ENCODE assay signal across 22 cellular contexts in genomic region chr18:2642771-2643170, GRCh38. TPM values are rescaled to one million over a fixed set of nuclear protein-coding genes. Genes with fewer than 3 reads are reported as not detected.
DNase-seq lines count a peak whose midpoint lies in the region; ATAC-seq, FAIRE-seq and TF ChIP-seq lines count a peak whose summit lies in the region.
"Had no signal": no experiment of that assay in that cellular context is flagged by ENCODE, and none has a peak within 500 bp of the region (broad histone marks: within the 10 kb centered on the region; RNA-seq: fewer than 3 reads in every experiment).

No MANE protein-coding gene starts in this region.

- H3K27me3 ChIP-seq in CD4-positive, alpha-beta T cell (ENCODE audit: control insufficient read depth, insufficient read depth, low read length), result no peaks in the 10 kb centered on the region
- H3K27me3 ChIP-seq in neutrophil, result no peaks in the 10 kb centered on the region
- no peaks in the 10 kb centered on the region for H3K27me3 ChIP-seq in brain microvascular endothelial cell (replicated peaks)
- H3K27me3 ChIP-seq: sigmoid colon, tibial nerve had no signal

- H3K27ac Mint-ChIP-seq in CD4-positive, alpha-beta T cell, result no peak overlapping the region
- H3K27ac Mint-ChIP-seq in activated naive CD8-positive, alpha-beta T cell treated with anti-CD3 and anti-CD28 coated beads, Interleukin-2, amount 50 U/mL, for 24 hours, result no peak overlapping the region
- H3K27ac Mint-ChIP-seq: activated CD8-positive, alpha-beta T cell treated with anti-CD3 and anti-CD28 coated beads, Interleukin-2, amount 10 ng/mL, durations not matched to agents 7 days and 5 days; H9; nephron progenitor cell had no signal

- TF ChIP-seq POLR2A in GM12892 (IDR thresholded peaks at IDR 0.05; ENCODE audit: low read depth, low read length), result no peak

- CTCF ChIA-PET in CD4-positive, alpha-beta T cell (lab: Charles Lee), result no interaction called here

- H3K4me3 Mint-ChIP-seq in CD4-positive, alpha-beta T cell, result no peak overlapping the region
- no peak overlapping the region for H3K4me3 Mint-ChIP-seq in activated naive CD8-positive, alpha-beta T cell treated with anti-CD3 and anti-CD28 coated beads, Interleukin-2, amount 50 U/mL, for 24 hours
- H3K4me3 Mint-ChIP-seq in activated T-cell treated with anti-CD3 and anti-CD28 coated beads, Interleukin-2, amount 50 U/mL, for 4 hours, result no peak overlapping the region
- H3K4me3 Mint-ChIP-seq: dendritic cell treated with granulocyte-macrophage colony-stimulating factor and Interleukin-4, amounts not matched to agents 40 ng/mL and 50 ng/mL, for 4 days; H9; nephron progenitor cell had no signal

- H3K36me3 ChIP-seq in neutrophil (no peaks in the 10 kb centered on the region), brain microvascular endothelial cell (replicated peaks) (no peaks in the 10 kb centered on the region)
- H3K36me3 ChIP-seq: sigmoid colon, tibial nerve had no signal

- H3K9me3 ChIP-seq in CD4-positive, alpha-beta T cell (ENCODE audit: control insufficient read depth, low read length), result no peaks in the 10 kb centered on the region
- no peaks in the 10 kb centered on the region for H3K9me3 ChIP-seq in neutrophil
- H3K9me3 ChIP-seq: sigmoid colon, tibial nerve had no signal

- no peaks in the 10 kb centered on the region for H3K36me3 Mint-ChIP-seq in CD4-positive, alpha-beta T cell (ENCODE audit: low read depth)
- peaks cover 2% of the 10 kb centered on the region for H3K36me3 Mint-ChIP-seq in activated naive CD8-positive, alpha-beta T cell treated with anti-CD3 and anti-CD28 coated beads, Interleukin-2, amount 50 U/mL, for 24 hours (ENCODE audit: low read depth)
- no peaks in the 10 kb centered on the region for H3K36me3 Mint-ChIP-seq in activated T-cell treated with anti-CD3 and anti-CD28 coated beads, Interleukin-2, amount 50 U/mL, for 4 hours (ENCODE audit: insufficient read depth)

- no peaks in the 10 kb centered on the region for H3K9me3 Mint-ChIP-seq in CD4-positive, alpha-beta T cell
- H3K9me3 Mint-ChIP-seq in activated naive CD8-positive, alpha-beta T cell treated with anti-CD3 and anti-CD28 coated beads, Interleukin-2, amount 50 U/mL, for 24 hours, result no peaks in the 10 kb centered on the region
- H3K9me3 Mint-ChIP-seq in activated T-cell treated with anti-CD3 and anti-CD28 coated beads, Interleukin-2, amount 50 U/mL, for 4 hours, result no peaks in the 10 kb centered on the region
- H3K9me3 Mint-ChIP-seq: dendritic cell treated with granulocyte-macrophage colony-stimulating factor and Interleukin-4, amounts not matched to agents 40 ng/mL and 50 ng/mL, for 4 days; H9; nephron progenitor cell had no signal

- ATAC-seq in CD4-positive, alpha-beta T cell (ENCODE audit: poor library complexity), result no peak
- peak; percentile 6 for ATAC-seq in activated naive CD8-positive, alpha-beta T cell treated with anti-CD3 and anti-CD28 coated beads, Interleukin-2, amount 50 U/mL, for 24 hours
- ATAC-seq in activated T-cell treated with anti-CD3 and anti-CD28 coated beads, Interleukin-2, amount 50 U/mL, for 4 hours, result no peak
- ATAC-seq: activated CD8-positive, alpha-beta T cell treated with anti-CD3 and anti-CD28 coated beads, Interleukin-2, amount 10 ng/mL, durations not matched to agents 7 days and 5 days; Right ventricle myocardium inferior had no signal

- peaks cover 98 to 100% of the 10 kb centered on the region in 2 experiments for H3K4me1 ChIP-seq in neutrophil (ENCODE audit: control insufficient read depth in 1 of 2, insufficient read depth in 1 of 2, low read depth in 1 of 2, low read length in 1 of 2)
- H3K4me1 ChIP-seq: Caco-2, sigmoid colon had no signal

- peak; percentile 67 for FAIRE-seq in GM12892 (lab: Jason Lieb, UNC)
- FAIRE-seq: keratinocyte had no signal

- TF ChIP-seq CTCF in CD4-positive, alpha-beta T cell (IDR thresholded peaks at IDR 0.05), result no peak
- TF ChIP-seq CTCF in neutrophil (IDR thresholded peaks at IDR 0.05) (no peak), brain microvascular endothelial cell (IDR thresholded peaks at IDR 0.05; ENCODE audit: low read depth, low read length, missing control alignments) (no peak)

- peaks cover 44% of the 10 kb centered on the region for H3K4me1 Mint-ChIP-seq in CD4-positive, alpha-beta T cell (ENCODE audit: low read depth)
- peaks cover 42% of the 10 kb centered on the region for H3K4me1 Mint-ChIP-seq in activated naive CD8-positive, alpha-beta T cell treated with anti-CD3 and anti-CD28 coated beads, Interleukin-2, amount 50 U/mL, for 24 hours
- H3K4me1 Mint-ChIP-seq in activated T-cell treated with anti-CD3 and anti-CD28 coated beads, Interleukin-2, amount 50 U/mL, for 4 hours (ENCODE audit: low read depth), result no peaks in the 10 kb centered on the region
- H3K4me1 Mint-ChIP-seq: H9, nephron progenitor cell had no signal

- H3K4me3 ChIP-seq in neutrophil (ENCODE audit: low read depth in 1 of 2, low read length in 1 of 2) (peak overlapping the region in 1 of 2 experiments; percentile 33), brain microvascular endothelial cell (ENCODE audit: low read depth, low read length) (no peak overlapping the region)
- H3K4me3 ChIP-seq: sigmoid colon, tibial nerve had no signal

- peak overlapping the region; percentile 5 for H3K27ac ChIP-seq in CD4-positive, alpha-beta T cell (ENCODE audit: low read depth, low read length)
- H3K27ac ChIP-seq in neutrophil (peak overlapping the region; percentile 98), brain microvascular endothelial cell (no peak overlapping the region)

- in situ Hi-C loops in brain microvascular endothelial cell (cut with HindIII; ENCODE audit: low pct_ligation_motif_present, low sequenced_read_pairs), result no loop called here

- no peaks in the 10 kb centered on the region for H3K27me3 Mint-ChIP-seq in CD4-positive, alpha-beta T cell
- no peaks in the 10 kb centered on the region for H3K27me3 Mint-ChIP-seq in activated naive CD8-positive, alpha-beta T cell treated with anti-CD3 and anti-CD28 coated beads, Interleukin-2, amount 50 U/mL, for 24 hours
- H3K27me3 Mint-ChIP-seq in activated T-cell treated with anti-CD3 and anti-CD28 coated beads, Interleukin-2, amount 50 U/mL, for 4 hours (ENCODE audit: low read depth), result no peaks in the 10 kb centered on the region
- H3K27me3 Mint-ChIP-seq: dendritic cell treated with granulocyte-macrophage colony-stimulating factor and Interleukin-4, amounts not matched to agents 40 ng/mL and 50 ng/mL, for 4 days had no signal

- POLR2A ChIA-PET in CD4-positive, alpha-beta T cell (lab: Charles Lee), result interaction anchor here (0.7 to 12.5 kb wide), 7 partner anchors 9 to 71 kb away, joined by 3 to 698 read pairs (median 11); partner anchors contain the start of genes METTL4, NDC80 and SMCHD1

- no peak for DNase-seq in CD4-positive, alpha-beta T cell
- DNase-seq in GM12892 (ENCODE audit: insufficient read length), result no peak
- no peak for DNase-seq in activated naive CD8-positive, alpha-beta T cell treated with anti-CD3 and anti-CD28 coated beads, Interleukin-2, amount 50 U/mL, for 24 hours
- no peak for DNase-seq in 8988T
- no peak for DNase-seq in brain microvascular endothelial cell
- DNase-seq in activated T-cell treated with anti-CD3 and anti-CD28 coated beads, Interleukin-2, amount 50 U/mL, for 4 hours, result no peak
- DNase-seq: activated CD8-positive, alpha-beta T cell treated with anti-CD3 and anti-CD28 coated beads, Interleukin-2, amount 10 ng/mL, durations not matched to agents 7 days and 5 days; activated gamma-delta T cell treated with Interleukin-2 at 50 U/mL for 16 hours; Caco-2; central memory CD4-positive, alpha-beta T cell; DMS79; H9; Kasumi-1; NCI-H1694; nephron progenitor cell; sigmoid colon; stimulated activated CD4-positive, alpha-beta T cell treated with anti-CD3 and anti-CD28 coated beads, Interleukin-15, amount 100 ng/mL, for 24 hours had no signal

- intact Hi-C loops in CD4-positive, alpha-beta T cell (cut with DNase I, micrococcal nuclease), result no loop called here

RNA-seq across cellular contexts. Expression of gene SMCHD1, which starts 12.8 kb away (rescaled TPM):
- total RNA-seq in CD4-positive, alpha-beta T cell, result 100 to 1,000 TPM; 357 to 359 TPM
- polyA plus RNA-seq in GM12892 (2012; ENCODE audit: missing spikeins), result 39.8 TPM
- total RNA-seq in activated T-cell treated with anti-CD3 and anti-CD28 coated beads, Interleukin-2, amount 50 U/mL, for 4 hours, result 10 to 100 TPM; 60.4 to 63.5 (median 60.7) TPM

Comparison
In these comparisons a context has a peak if more than half of its experiments do, and no peak if none do; other contexts are left out.
1. RNA of gene SMCHD1, which starts 12.8 kb away (total RNA-seq): 357 to 359 TPM in CD4-positive, alpha-beta T cell; 60.4 to 63.5 TPM in activated T-cell treated with anti-CD3 and anti-CD28 coated beads, Interleukin-2, amount 50 U/mL, for 4 hours; every median in the first group is over 4 times any median in the second.